In genomic region chr7:4255336-4255735, GRCh38 we compare ENCODE assay signal across 28 cellular contexts.
"Had no signal": no experiment of that assay in that cellular context is flagged by ENCODE, and none has a peak within 500 bp of the region (broad histone marks: within the 10 kb centered on the region; RNA-seq: fewer than 3 reads in every experiment).

No MANE protein-coding gene starts in this region.

- H3K27ac ChIP-seq: neutrophil, pancreas, psoas muscle, right lobe of liver, skin epidermis, thoracic aorta, thyroid gland, tibial nerve, upper lobe of left lung had no signal

- H3K4me1 Mint-ChIP-seq: naive thymus-derived CD8-positive, alpha-beta T cell; neural crest cell; stimulated activated effector memory CD8-positive, alpha-beta T cell treated with anti-CD3 and anti-CD28 coated beads, Interleukin-12 subunit alpha, Interleukin-12 subunit beta, amount 100 ng/mL, for 72 hours; stimulated activated naive B cell treated with anti-CD40 and anti-IgM and Interleukin-4, amounts not matched to agents 10 μg/mL and 1 μg/mL and 100 μg/mL, for 72 hours had no signal

- H3K27me3 ChIP-seq: neutrophil, pancreas, right lobe of liver, stomach, thyroid gland, tibial nerve, upper lobe of left lung, vagina had no signal

- ATAC-seq: naive thymus-derived CD8-positive, alpha-beta T cell; natural killer cell treated with Interleukin-12 subunit alpha and Interleukin-12 subunit beta and Interleukin-15 and Interleukin-18, amount 100 ng/mL, for 72 hours; pancreas; psoas muscle; right cardiac atrium; right lobe of liver; stimulated activated effector memory CD8-positive, alpha-beta T cell treated with anti-CD3 and anti-CD28 coated beads, Interleukin-12 subunit alpha, Interleukin-12 subunit beta, amount 100 ng/mL, for 72 hours; stimulated activated naive B cell treated with anti-CD40 and anti-IgM and Interleukin-4, amounts not matched to agents 10 μg/mL and 1 μg/mL and 100 μg/mL, for 72 hours had no signal

- H3K36me3 Mint-ChIP-seq: stimulated activated effector memory CD8-positive, alpha-beta T cell treated with anti-CD3 and anti-CD28 coated beads, Interleukin-12 subunit alpha, Interleukin-12 subunit beta, amount 100 ng/mL, for 72 hours; stimulated activated naive B cell treated with anti-CD40 and anti-IgM and Interleukin-4, amounts not matched to agents 10 μg/mL and 1 μg/mL and 100 μg/mL, for 72 hours had no signal

- H3K4me3 ChIP-seq: pancreas, psoas muscle, right lobe of liver, skin epidermis, smooth muscle cell, stomach, thoracic aorta, thyroid gland, tibial nerve, upper lobe of left lung, vagina had no signal

- H3K27me3 Mint-ChIP-seq: progenitor cell of endocrine pancreas; stimulated activated naive CD8-positive, alpha-beta T cell treated with anti-CD3 and anti-CD28 coated beads, Interleukin-15, Interleukin-2, amounts not matched to agents 100 ng/mL and 50 ng/mL, for 24 hours had no signal

- H3K27ac Mint-ChIP-seq: naive thymus-derived CD8-positive, alpha-beta T cell; natural killer cell treated with Interleukin-12 subunit alpha and Interleukin-12 subunit beta and Interleukin-15 and Interleukin-18, amount 100 ng/mL, for 72 hours; nephron progenitor cell; stimulated activated effector memory CD8-positive, alpha-beta T cell treated with anti-CD3 and anti-CD28 coated beads, Interleukin-12 subunit alpha, Interleukin-12 subunit beta, amount 100 ng/mL, for 72 hours; stimulated activated naive B cell treated with anti-CD40 and anti-IgM and Interleukin-4, amounts not matched to agents 10 μg/mL and 1 μg/mL and 100 μg/mL, for 72 hours; stimulated activated naive CD8-positive, alpha-beta T cell treated with anti-CD3 and anti-CD28 coated beads, Interleukin-15, Interleukin-2, amounts not matched to agents 100 ng/mL and 50 ng/mL, for 24 hours had no signal

- H3K36me3 ChIP-seq: neutrophil, pancreas, right lobe of liver, thoracic aorta, thyroid gland, upper lobe of left lung, vagina had no signal

- H3K9me3 ChIP-seq: neutrophil, pancreas, psoas muscle, right lobe of liver, thoracic aorta, thyroid gland, vagina had no signal

- H3K4me3 Mint-ChIP-seq: naive thymus-derived CD8-positive, alpha-beta T cell; natural killer cell treated with Interleukin-12 subunit alpha and Interleukin-12 subunit beta and Interleukin-15 and Interleukin-18, amount 100 ng/mL, for 72 hours; nephron progenitor cell; neural crest cell; stimulated activated effector memory CD8-positive, alpha-beta T cell treated with anti-CD3 and anti-CD28 coated beads, Interleukin-12 subunit alpha, Interleukin-12 subunit beta, amount 100 ng/mL, for 72 hours; stimulated activated naive B cell treated with anti-CD40 and anti-IgM and Interleukin-4, amounts not matched to agents 10 μg/mL and 1 μg/mL and 100 μg/mL, for 72 hours; stimulated activated naive CD8-positive, alpha-beta T cell treated with anti-CD3 and anti-CD28 coated beads, Interleukin-15, Interleukin-2, amounts not matched to agents 100 ng/mL and 50 ng/mL, for 24 hours had no signal

- DNase-seq: naive thymus-derived CD8-positive, alpha-beta T cell; nephron progenitor cell; nucleus accumbens; pancreas; psoas muscle; right cardiac atrium; right lobe of liver; stimulated activated CD4-positive, alpha-beta T cell treated with anti-CD3 and anti-CD28 coated beads, Interleukin-15, amount 100 ng/mL, for 24 hours; stimulated activated CD4-positive, alpha-beta T cell treated with anti-CD3 and anti-CD28 coated beads, Interleukin-2, amount 100 ng/mL, for 24 hours; stimulated activated CD4-positive, alpha-beta T cell treated with anti-CD3 and anti-CD28 coated beads, Interleukin-2, amount 100 ng/mL, for 48 hours; stimulated activated CD4-positive, alpha-beta T cell treated with anti-CD3 and anti-CD28 coated beads, Interleukin-4, amount 100 ng/mL, for 24 hours; stimulated activated naive B cell treated with anti-CD40 and anti-IgM and Interleukin-4, amounts not matched to agents 10 μg/mL and 1 μg/mL and 100 μg/mL, for 72 hours; stimulated activated naive CD4-positive, alpha-beta T cell treated with Interleukin-2 at 50 U/mL for 16 hours; stomach; thyroid gland; trophoblast cell; upper lobe of left lung had no signal

- H3K4me1 ChIP-seq: pancreas, psoas muscle, right lobe of liver, thyroid gland, tibial nerve, upper lobe of left lung had no signal
